ENCODE assay signal across 26 cellular contexts in genomic region chr13:20247403-20247802, GRCh38. TPM values are rescaled to one million over a fixed set of nuclear protein-coding genes. Genes with fewer than 3 reads are reported as not detected.
"Had no signal": no experiment of that assay in that cellular context is flagged by ENCODE, and none has a peak within 500 bp of the region (broad histone marks: within the 10 kb centered on the region; RNA-seq: fewer than 3 reads in every experiment).

No MANE protein-coding gene starts in this region.

- H3K27ac ChIP-seq: hepatocyte, thoracic aorta, WERI-Rb-1 had no signal

- H3K36me3 ChIP-seq: thoracic aorta, WERI-Rb-1 had no signal

- ATAC-seq: activated CD8-positive, alpha-beta memory T cell treated with anti-CD3 and anti-CD28 coated beads, Interleukin-2, amount 10 ng/mL, durations not matched to agents 7 days and 5 days; activated CD8-positive, alpha-beta T cell treated with anti-CD3 and anti-CD28 coated beads for 36 hours; activated naive CD8-positive, alpha-beta T cell treated with anti-CD3 and anti-CD28 coated beads, Interleukin-2, amount 50 U/mL, for 24 hours; sciatic nerve; stimulated activated naive B cell treated with anti-CD40 and anti-IgM and Interleukin-4, amounts not matched to agents 10 μg/mL and 1 μg/mL and 100 μg/mL, for 72 hours; T-cell had no signal

- H3K9me3 ChIP-seq: thoracic aorta had no signal

- H3K27me3 ChIP-seq: hepatocyte had no signal

- DNase-seq: activated CD4-positive, alpha-beta T cell treated with anti-CD3 and anti-CD28 coated beads, Interleukin-2, amount 10 ng/mL, durations not matched to agents 7 days and 5 days; activated CD4-positive, CD25-positive, alpha-beta regulatory T cell treated with anti-CD3 and anti-CD28 coated beads, Interleukin-2, amount 50 U/mL, for 72 hours; activated CD8-positive, alpha-beta memory T cell treated with anti-CD3 and anti-CD28 coated beads, Interleukin-2, amount 10 ng/mL, durations not matched to agents 7 days and 5 days; activated CD8-positive, alpha-beta T cell treated with anti-CD3 and anti-CD28 coated beads for 36 hours; activated gamma-delta T cell; activated naive CD4-positive, alpha-beta T cell treated with anti-CD3 and anti-CD28 coated beads, Interleukin-2, amount 50 U/mL, for 16 hours; activated naive CD8-positive, alpha-beta T cell treated with anti-CD3 and anti-CD28 coated beads, Interleukin-2, amount 50 U/mL, for 24 hours; activated T-cell treated with anti-CD3 and anti-CD28 coated beads for 4 hours; effector CD8-positive, alpha-beta T cell; erythroblast; glutamatergic neuron; naive B cell; occipital lobe; posterior cingulate gyrus; stimulated activated CD4-positive, alpha-beta T cell treated with anti-CD3 and anti-CD28 coated beads, Interleukin-15, amount 100 ng/mL, for 24 hours; stimulated activated naive B cell treated with anti-CD40 and anti-IgM and Interleukin-4, amounts not matched to agents 10 μg/mL and 1 μg/mL and 100 μg/mL, for 72 hours; T-cell; WERI-Rb-1 had no signal

- H3K4me3 ChIP-seq: hepatocyte, smooth muscle cell, thoracic aorta had no signal

RNA-seq across cellular contexts. Expression of gene GJB6, which starts 15.3 kb away (rescaled TPM):
- total RNA-seq: cardiac septum, chondrocyte, neural crest cell, renal cortical epithelial cell, sciatic nerve, thoracic aorta had no signal

RNA-seq across cellular contexts. Expression of gene GJB2, which starts 54.7 kb away (rescaled TPM):
- total RNA-seq: chondrocyte, neural crest cell had no signal
